1 cellular context compared by ENCODE assay signal in genomic region chr1:222543817-222544216, GRCh38.
TF ChIP-seq lines count a peak whose summit lies in the region.

No MANE protein-coding gene starts in this region.

TF ChIP-seq in HepG2, 621 proteins besides CTCF, POLR2A, EP300 and RAD21 (continued from another document):
- TF ChIP-seq, protein P1, sequence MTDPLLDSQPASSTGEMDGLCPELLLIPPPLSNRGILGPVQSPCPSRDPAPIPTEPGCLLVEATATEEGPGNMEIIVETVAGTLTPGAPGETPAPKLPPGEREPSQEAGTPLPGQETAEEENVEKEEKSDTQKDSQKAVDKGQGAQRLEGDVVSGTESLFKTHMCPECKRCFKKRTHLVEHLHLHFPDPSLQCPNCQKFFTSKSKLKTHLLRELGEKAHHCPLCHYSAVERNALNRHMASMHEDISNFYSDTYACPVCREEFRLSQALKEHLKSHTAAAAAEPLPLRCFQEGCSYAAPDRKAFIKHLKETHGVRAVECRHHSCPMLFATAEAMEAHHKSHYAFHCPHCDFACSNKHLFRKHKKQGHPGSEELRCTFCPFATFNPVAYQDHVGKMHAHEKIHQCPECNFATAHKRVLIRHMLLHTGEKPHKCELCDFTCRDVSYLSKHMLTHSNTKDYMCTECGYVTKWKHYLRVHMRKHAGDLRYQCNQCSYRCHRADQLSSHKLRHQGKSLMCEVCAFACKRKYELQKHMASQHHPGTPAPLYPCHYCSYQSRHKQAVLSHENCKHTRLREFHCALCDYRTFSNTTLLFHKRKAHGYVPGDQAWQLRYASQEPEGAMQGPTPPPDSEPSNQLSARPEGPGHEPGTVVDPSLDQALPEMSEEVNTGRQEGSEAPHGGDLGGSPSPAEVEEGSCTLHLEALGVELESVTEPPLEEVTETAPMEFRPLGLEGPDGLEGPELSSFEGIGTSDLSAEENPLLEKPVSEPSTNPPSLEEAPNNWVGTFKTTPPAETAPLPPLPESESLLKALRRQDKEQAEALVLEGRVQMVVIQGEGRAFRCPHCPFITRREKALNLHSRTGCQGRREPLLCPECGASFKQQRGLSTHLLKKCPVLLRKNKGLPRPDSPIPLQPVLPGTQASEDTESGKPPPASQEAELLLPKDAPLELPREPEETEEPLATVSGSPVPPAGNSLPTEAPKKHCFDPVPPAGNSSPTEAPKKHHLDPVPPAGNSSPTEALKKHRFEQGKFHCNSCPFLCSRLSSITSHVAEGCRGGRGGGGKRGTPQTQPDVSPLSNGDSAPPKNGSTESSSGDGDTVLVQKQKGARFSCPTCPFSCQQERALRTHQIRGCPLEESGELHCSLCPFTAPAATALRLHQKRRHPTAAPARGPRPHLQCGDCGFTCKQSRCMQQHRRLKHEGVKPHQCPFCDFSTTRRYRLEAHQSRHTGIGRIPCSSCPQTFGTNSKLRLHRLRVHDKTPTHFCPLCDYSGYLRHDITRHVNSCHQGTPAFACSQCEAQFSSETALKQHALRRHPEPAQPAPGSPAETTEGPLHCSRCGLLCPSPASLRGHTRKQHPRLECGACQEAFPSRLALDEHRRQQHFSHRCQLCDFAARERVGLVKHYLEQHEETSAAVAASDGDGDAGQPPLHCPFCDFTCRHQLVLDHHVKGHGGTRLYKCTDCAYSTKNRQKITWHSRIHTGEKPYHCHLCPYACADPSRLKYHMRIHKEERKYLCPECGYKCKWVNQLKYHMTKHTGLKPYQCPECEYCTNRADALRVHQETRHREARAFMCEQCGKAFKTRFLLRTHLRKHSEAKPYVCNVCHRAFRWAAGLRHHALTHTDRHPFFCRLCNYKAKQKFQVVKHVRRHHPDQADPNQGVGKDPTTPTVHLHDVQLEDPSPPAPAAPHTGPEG (CRISPR knock-in tag; IDR thresholded peaks at IDR 0.05), result no peak
- TF ChIP-seq ZNF891 (CRISPR knock-in tag; IDR thresholded peaks at IDR 0.05) (0 out of 2 replicates have a peak, but pooled peaks have one; percentile 19), AGO2 (optimal IDR thresholded peaks at IDR 0.05; ENCODE audit: low read depth, low read length) (no peak), SMC3 (IDR thresholded peaks at IDR 0.05; ENCODE audit: low read length) (peak; percentile 51), THAP9 (CRISPR knock-in tag; IDR thresholded peaks at IDR 0.05; ENCODE audit: borderline replicate concordance) (no peak), ZFY (CRISPR knock-in tag; IDR thresholded peaks at IDR 0.05) (0 out of 2 replicates have a peak, but pooled peaks have one; percentile 27), ASH2L (IDR thresholded peaks at IDR 0.05; ENCODE audit: insufficient read length, low read depth, low read length) (no peak), GABPB1 (CRISPR knock-in tag; IDR thresholded peaks at IDR 0.05) (peak; percentile 20; the same call in 1 of the 2 replicates), ZNF512B (CRISPR knock-in tag; IDR thresholded peaks at IDR 0.05; ENCODE audit: borderline replicate concordance) (no peak), ESRRA (CRISPR knock-in tag; IDR thresholded peaks at IDR 0.05; ENCODE audit: low read depth) (no peak), MIXL1 (CRISPR knock-in tag; IDR thresholded peaks at IDR 0.05) (0 out of 2 replicates have a peak, but pooled peaks have one; percentile 24), ZNF296 (CRISPR knock-in tag; conservative IDR thresholded peaks at IDR 0.05) (no peak), HMGXB4 (CRISPR knock-in tag; IDR thresholded peaks at IDR 0.05; ENCODE audit: borderline replicate concordance in 1 of 2, low read depth in 1 of 2) (peak in 1 of 2 experiments; percentile 48; a peak in 1 of 4 replicates), MEIS1 (CRISPR knock-in tag; IDR thresholded peaks at IDR 0.05; ENCODE audit: borderline replicate concordance) (0 out of 2 replicates have a peak, but pooled peaks have one; percentile 56), ZFYVE20 (CRISPR knock-in tag; IDR thresholded peaks at IDR 0.05; ENCODE audit: borderline replicate concordance, low read depth) (no peak), ZNF326 (CRISPR knock-in tag; IDR thresholded peaks at IDR 0.05; ENCODE audit: borderline replicate concordance) (no peak), STAG1 (CRISPR knock-in tag; IDR thresholded peaks at IDR 0.05) (peak; percentile 60), ZNF543 (CRISPR knock-in tag; IDR thresholded peaks at IDR 0.05) (no peak), ZNF317 (CRISPR knock-in tag; IDR thresholded peaks at IDR 0.05) (no peak), CERS6 (CRISPR knock-in tag; IDR thresholded peaks at IDR 0.05) (no peak), ZFP90 (CRISPR knock-in tag; IDR thresholded peaks at IDR 0.05; ENCODE audit: borderline replicate concordance) (no peak), ZKSCAN8 (CRISPR knock-in tag; IDR thresholded peaks at IDR 0.05; ENCODE audit: borderline replicate concordance) (no peak), ZNF121 (CRISPR knock-in tag; IDR thresholded peaks at IDR 0.05) (no peak), SIX1 (CRISPR knock-in tag; IDR thresholded peaks at IDR 0.05; ENCODE audit: borderline replicate concordance) (no peak), MXD3 (CRISPR knock-in tag; IDR thresholded peaks at IDR 0.05) (no peak), ZNF44 (CRISPR knock-in tag; IDR thresholded peaks at IDR 0.05) (no peak), MED8 (CRISPR knock-in tag; IDR thresholded peaks at IDR 0.05; ENCODE audit: insufficient replicate concordance) (no peak), ZNF350 (CRISPR knock-in tag; IDR thresholded peaks at IDR 0.05; ENCODE audit: borderline replicate concordance, low read depth) (no peak), ZNF232 (CRISPR knock-in tag; IDR thresholded peaks at IDR 0.05; ENCODE audit: borderline replicate concordance) (no peak)
- TF ChIP-seq, protein P2, sequence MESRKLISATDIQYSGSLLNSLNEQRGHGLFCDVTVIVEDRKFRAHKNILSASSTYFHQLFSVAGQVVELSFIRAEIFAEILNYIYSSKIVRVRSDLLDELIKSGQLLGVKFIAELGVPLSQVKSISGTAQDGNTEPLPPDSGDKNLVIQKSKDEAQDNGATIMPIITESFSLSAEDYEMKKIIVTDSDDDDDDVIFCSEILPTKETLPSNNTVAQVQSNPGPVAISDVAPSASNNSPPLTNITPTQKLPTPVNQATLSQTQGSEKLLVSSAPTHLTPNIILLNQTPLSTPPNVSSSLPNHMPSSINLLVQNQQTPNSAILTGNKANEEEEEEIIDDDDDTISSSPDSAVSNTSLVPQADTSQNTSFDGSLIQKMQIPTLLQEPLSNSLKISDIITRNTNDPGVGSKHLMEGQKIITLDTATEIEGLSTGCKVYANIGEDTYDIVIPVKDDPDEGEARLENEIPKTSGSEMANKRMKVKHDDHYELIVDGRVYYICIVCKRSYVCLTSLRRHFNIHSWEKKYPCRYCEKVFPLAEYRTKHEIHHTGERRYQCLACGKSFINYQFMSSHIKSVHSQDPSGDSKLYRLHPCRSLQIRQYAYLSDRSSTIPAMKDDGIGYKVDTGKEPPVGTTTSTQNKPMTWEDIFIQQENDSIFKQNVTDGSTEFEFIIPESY (CRISPR knock-in tag; IDR thresholded peaks at IDR 0.05), result peak; percentile 73; the same call in 1 of the 2 replicates
- TF ChIP-seq, protein P3, sequence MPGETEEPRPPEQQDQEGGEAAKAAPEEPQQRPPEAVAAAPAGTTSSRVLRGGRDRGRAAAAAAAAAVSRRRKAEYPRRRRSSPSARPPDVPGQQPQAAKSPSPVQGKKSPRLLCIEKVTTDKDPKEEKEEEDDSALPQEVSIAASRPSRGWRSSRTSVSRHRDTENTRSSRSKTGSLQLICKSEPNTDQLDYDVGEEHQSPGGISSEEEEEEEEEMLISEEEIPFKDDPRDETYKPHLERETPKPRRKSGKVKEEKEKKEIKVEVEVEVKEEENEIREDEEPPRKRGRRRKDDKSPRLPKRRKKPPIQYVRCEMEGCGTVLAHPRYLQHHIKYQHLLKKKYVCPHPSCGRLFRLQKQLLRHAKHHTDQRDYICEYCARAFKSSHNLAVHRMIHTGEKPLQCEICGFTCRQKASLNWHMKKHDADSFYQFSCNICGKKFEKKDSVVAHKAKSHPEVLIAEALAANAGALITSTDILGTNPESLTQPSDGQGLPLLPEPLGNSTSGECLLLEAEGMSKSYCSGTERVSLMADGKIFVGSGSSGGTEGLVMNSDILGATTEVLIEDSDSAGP (CRISPR knock-in tag; IDR thresholded peaks at IDR 0.05; ENCODE audit: borderline replicate concordance), result peak; percentile 45; the same call in 1 of the 2 replicates
- TF ChIP-seq, protein P4, sequence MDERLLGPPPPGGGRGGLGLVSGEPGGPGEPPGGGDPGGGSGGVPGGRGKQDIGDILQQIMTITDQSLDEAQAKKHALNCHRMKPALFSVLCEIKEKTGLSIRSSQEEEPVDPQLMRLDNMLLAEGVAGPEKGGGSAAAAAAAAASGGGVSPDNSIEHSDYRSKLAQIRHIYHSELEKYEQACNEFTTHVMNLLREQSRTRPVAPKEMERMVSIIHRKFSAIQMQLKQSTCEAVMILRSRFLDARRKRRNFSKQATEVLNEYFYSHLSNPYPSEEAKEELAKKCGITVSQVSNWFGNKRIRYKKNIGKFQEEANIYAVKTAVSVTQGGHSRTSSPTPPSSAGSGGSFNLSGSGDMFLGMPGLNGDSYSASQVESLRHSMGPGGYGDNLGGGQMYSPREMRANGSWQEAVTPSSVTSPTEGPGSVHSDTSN (CRISPR knock-in tag; IDR thresholded peaks at IDR 0.05), result peak; percentile 66; the same call in 1 of the 2 replicates
